Comparison of ENCODE assay signal across 8 cellular contexts in genomic region chr12:53054112-53054878, GRCh38. TPM values are rescaled to one million over a fixed set of nuclear protein-coding genes. Genes with fewer than 3 reads are reported as not detected.
DNase-seq lines count a peak whose midpoint lies in the region; ATAC-seq and TF ChIP-seq lines count a peak whose summit lies in the region.

No MANE protein-coding gene starts in this region.

- no peaks in the 10 kb centered on the region for H3K9me3 Mint-ChIP-seq in naive B cell

- peak overlapping the region; percentile 66 for H3K9ac ChIP-seq in OCI-LY1 (ENCODE audit: low read length)

- peak overlapping the region; percentile 88 to 98 (median 96) for H3K4me3 Mint-ChIP-seq in naive B cell

- in situ Hi-C loops in Caki2 (cut with HindIII; ENCODE audit: low pct_unique_long_range_greater_than_20kb, low sequenced_read_pairs) = no loop called here

- peak overlapping the region; percentile 27 for H3K27ac ChIP-seq in OCI-LY1 (ENCODE audit: low read depth, low read length, poor library complexity, severe bottlenecking)

- no peak for TF ChIP-seq CTCF in OCI-LY1 (IDR thresholded peaks at IDR 0.05; ENCODE audit: low read length)

- H3K36me3 Mint-ChIP-seq in naive B cell = no peaks in the 10 kb centered on the region

- no peaks in the 10 kb centered on the region for H3K36me3 ChIP-seq in OCI-LY1 (ENCODE audit: insufficient read depth, low read length)

- H3K27ac Mint-ChIP-seq in naive B cell = peak overlapping the region; percentile 79 to 96 (median 95)

- peaks cover 4 to 11% (median 9%) of the 10 kb centered on the region in 3 donors for H3K27me3 Mint-ChIP-seq in naive B cell

- DNase-seq in Caki2 (ENCODE audit: low read depth) = peak; percentile 95
- peak; percentile 98 for DNase-seq in HuH-7 (ENCODE audit: low spot score)
- peak; percentile 84 for DNase-seq in activated T-helper 1 cell treated with Interleukin-2 at 50 U/mL for 16 hours (ENCODE audit: low read depth)
- DNase-seq in fibroblast of gingiva (ENCODE audit: low read depth) = peak; percentile 83
- peak; percentile 92 for DNase-seq in naive B cell
- DNase-seq in stimulated activated CD8-positive, alpha-beta memory T cell treated with anti-CD3 and anti-CD28 coated beads, Interleukin-7, amount 100 ng/mL, for 48 hours (ENCODE audit: extremely low read depth in 1 of 2, low read depth in 1 of 2) = peak; percentile 71 to 91

- H3F3A ChIP-seq in OCI-LY1 (ENCODE audit: insufficient read depth, low read length) = no peaks in the 10 kb centered on the region

- H3K79me2 ChIP-seq in OCI-LY1 (ENCODE audit: insufficient read depth, low read length) = no peaks in the 10 kb centered on the region

- peak; percentile 86 for ATAC-seq in GM21381 (IDR thresholded peaks at IDR 0.05; ENCODE audit: unreplicated experiment)
- peak; percentile 91 to 92 for ATAC-seq in naive B cell (ENCODE audit: low read depth in 2 of 2)

- H3K4me3 ChIP-seq in OCI-LY1 (ENCODE audit: low read depth, low read length, poor library complexity, severe bottlenecking) = peak overlapping the region; percentile 79

- H3K4me1 Mint-ChIP-seq in naive B cell = peaks cover 12 to 15% (median 13%) of the 10 kb centered on the region in 3 donors

- no peaks in the 10 kb centered on the region; the same call in 1 of the 2 replicates for H3K27me3 ChIP-seq in OCI-LY1 (ENCODE audit: insufficient read depth, low read length)

- no peaks in the 10 kb centered on the region for H3K9me2 ChIP-seq in OCI-LY1 (ENCODE audit: low read depth, low read length)

- H4K20me1 ChIP-seq in OCI-LY1 (ENCODE audit: insufficient read depth, low read length) = no peaks in the 10 kb centered on the region

- H3K9me3 ChIP-seq in OCI-LY1 (ENCODE audit: low read length) = no peaks in the 10 kb centered on the region

- H3K4me1 ChIP-seq in OCI-LY1 (ENCODE audit: insufficient read depth, low read length, severe bottlenecking) = peaks cover 6% of the 10 kb centered on the region

- H2AFZ ChIP-seq in OCI-LY1 (ENCODE audit: low read length) = no peak overlapping the region

- peak overlapping the region; percentile 87 for H3K4me2 ChIP-seq in OCI-LY1 (ENCODE audit: low read length)

RNA-seq across cellular contexts. Expression of gene TNS2, which starts 4.4 kb away (rescaled TPM):
- 5.1 and 5.6 TPM in 2 replicates for total RNA-seq in Caki2 (2014; rRNA removed; shearing (Covaris generic); ENCODE audit: low replicate concordance)
- polyA plus RNA-seq in naive B cell (ENCODE audit: low read depth in 6 of 6) = under 1 TPM in 5 of 6 donors, not detected in 1; 0.05 to 0.91 (median 0.47) TPM

RNA-seq across cellular contexts. Expression of gene SPRYD3, which starts 24.9 kb away (rescaled TPM):
- 35.2 and 48.2 TPM in 2 replicates for total RNA-seq in Caki2 (2014; rRNA removed; shearing (Covaris generic); ENCODE audit: low replicate concordance)
- 10 to 100 TPM; 12.8 to 31.1 (median 23.2) TPM for polyA plus RNA-seq in naive B cell (ENCODE audit: low read depth in 6 of 6)

RNA-seq across cellular contexts. Expression of gene IGFBP6, which starts 43.2 kb away (rescaled TPM):
- total RNA-seq in Caki2 (2014; rRNA removed; shearing (Covaris generic); ENCODE audit: low replicate concordance) = 265 TPM in 2 replicates
- polyA plus RNA-seq in naive B cell (ENCODE audit: low read depth in 6 of 6) = not detected

RNA-seq across cellular contexts. Expression of gene EIF4B, which starts 48.0 kb away (rescaled TPM):
- total RNA-seq in Caki2 (2014; rRNA removed; shearing (Covaris generic); ENCODE audit: low replicate concordance) = 834 and 874 TPM in 2 replicates
- 100 to 1,000 TPM in 2 of 6 donors, 10 to 100 TPM in 4; 69.1 to 104 (median 87.0) TPM for polyA plus RNA-seq in naive B cell (ENCODE audit: low read depth in 6 of 6)

RNA-seq across cellular contexts. Expression of gene SOAT2, which starts 49.0 kb away (rescaled TPM):
- not detected in 2 replicates for total RNA-seq in Caki2 (2014; rRNA removed; shearing (Covaris generic); ENCODE audit: low replicate concordance)
- polyA plus RNA-seq in naive B cell (ENCODE audit: low read depth in 6 of 6) = not detected

Comparison
In these comparisons a context has a peak if more than half of its experiments do, and no peak if none do; other contexts are left out.
1. Peak in every context shown above with its lines: DNase-seq, ATAC-seq, H3K4me3 ChIP-seq and H3K27ac ChIP-seq.